Comparison of ENCODE assay signal across 30 cellular contexts in genomic region chr12:46475972-46476645, GRCh38.
DNase-seq lines count a peak whose midpoint lies in the region; ATAC-seq, FAIRE-seq and TF ChIP-seq lines count a peak whose summit lies in the region.
"Had no signal": no experiment of that assay in that cellular context is flagged by ENCODE, and none has a peak within 500 bp of the region (broad histone marks: within the 10 kb centered on the region; RNA-seq: fewer than 3 reads in every experiment).

No MANE protein-coding gene starts in this region.

- peaks cover 11 to 33% of the 10 kb centered on the region in 2 experiments for H3K79me1 ChIP-seq in IMR-90 (ENCODE audit: low read depth in 1 of 2, low read length in 2 of 2)
- H3K79me1 ChIP-seq in mesenchymal stem cell (replicated peaks; ENCODE audit: low read length, poor library complexity, severe bottlenecking) = no peaks in the 10 kb centered on the region

- peak overlapping the region; percentile 80 to 98 for H2BK12ac ChIP-seq in mesenchymal stem cell (ENCODE audit: low read length in 2 of 2)

- peaks cover 16% of the 10 kb centered on the region for H3K4me1 ChIP-seq in IMR-90 (ENCODE audit: control insufficient read depth, insufficient read depth, low read length)
- peaks cover 55% of the 10 kb centered on the region for H3K4me1 ChIP-seq in RWPE2 (ENCODE audit: insufficient read depth, poor library complexity, severe bottlenecking)
- H3K4me1 ChIP-seq in mesenchymal stem cell (ENCODE audit: control insufficient read depth, insufficient read depth, low read depth, low read length) = peaks cover 4% of the 10 kb centered on the region
- peaks cover 6% of the 10 kb centered on the region for H3K4me1 ChIP-seq in right cardiac atrium (ENCODE audit: control insufficient read depth, insufficient read depth, low read length)

- no peaks in the 10 kb centered on the region for H4K20me1 ChIP-seq in IMR-90 (ENCODE audit: insufficient read depth, low read length)

- H3K36me3 Mint-ChIP-seq in activated CD4-positive, alpha-beta memory T cell treated with anti-CD3 and anti-CD28 coated beads for 36 hours = no peaks in the 10 kb centered on the region

- BruUV-seq in IMR-90 (replicated peaks; lab: Mats Ljungman, UMichigan) = no TSS peak

- H3K4me3 ChIP-seq in IMR-90 (ENCODE audit: insufficient read depth, low read depth, low read length) = no peak overlapping the region
- no peak overlapping the region for H3K4me3 ChIP-seq in RWPE2 (ENCODE audit: severe bottlenecking)
- H3K4me3 ChIP-seq in mesenchymal stem cell (ENCODE audit: insufficient read depth in 1 of 2, low read depth in 1 of 2, low read length in 2 of 2) = no peak overlapping the region
- no peak overlapping the region for H3K4me3 ChIP-seq in right cardiac atrium (ENCODE audit: low read length)
- H3K4me3 ChIP-seq: GM23248, PC-9, SK-N-MC had no signal

- ATAC-seq in IMR-90 (ENCODE audit: low read depth) = no peak
- ATAC-seq in RWPE2 (ENCODE audit: low read depth) = no peak
- ATAC-seq in GM19455 (IDR thresholded peaks at IDR 0.05; ENCODE audit: unreplicated experiment) = no peak
- ATAC-seq in right cardiac atrium = no peak
- ATAC-seq: CD8-positive, alpha-beta T cell; HepG2 had no signal

- H3K56ac ChIP-seq in IMR-90 (ENCODE audit: extremely low read depth, insufficient read depth, low read length) = no peak overlapping the region

- DNase-seq in IMR-90 (no peak), RWPE2 (ENCODE audit: low spot score) (no peak), mesenchymal stem cell (no peak), H54 (ENCODE audit: insufficient read length, low spot score) (no peak), right cardiac atrium (no peak)
- DNase-seq in activated CD4-positive, alpha-beta memory T cell treated with anti-CD3 and anti-CD28 coated beads for 36 hours = no peak
- DNase-seq: CD8-positive, alpha-beta T cell; DMS 273 treated with DMSO at 0.1 percent for 48 hours; DMS79 treated with DMSO at 0.1 percent for 48 hours; GF-D8; GM23248; H9; HFFc6; KBM-7; NCI-H1048; NCI-H1417; NCI-H1694; NCI-H2029 treated with DMSO at 0.1 percent for 48 hours; NCI-H446 treated with DMSO at 0.1 percent for 48 hours; NCI-H526; NCI-H82; NK-92 treated with Interleukin-12 subunit alpha and Interleukin-12 subunit beta, amount 100 ng/mL, for 24 hours; PC-9; SHP77 treated with DMSO at 0.1 percent for 48 hours had no signal

- peak overlapping the region; percentile 73 for H2BK20ac ChIP-seq in IMR-90 (ENCODE audit: low read depth, low read length)

- H2BK5ac ChIP-seq in IMR-90 (ENCODE audit: low read depth, low read length, poor library complexity, severe bottlenecking) (peak overlapping the region; percentile 39), mesenchymal stem cell (ENCODE audit: low read depth, low read length, poor library complexity, severe bottlenecking) (no peak overlapping the region)

- CTCF ChIA-PET in IMR-90 (lab: Yijun Ruan, JAX) = no interaction called here
- CTCF ChIA-PET in activated CD4-positive, alpha-beta memory T cell treated with anti-CD3 and anti-CD28 coated beads for 36 hours (lab: Charles Lee) = no interaction called here

- intact Hi-C loops in IMR-90 (cut with micrococcal nuclease) (no loop called here), right cardiac atrium (cut with DNase I) (loop anchor here in 1 of 4 donors (5.0 to 10.0 kb wide), 2 partner anchors 59 to 84 kb away; no protein-coding TSS in a partner anchor)
- intact Hi-C loops in activated CD4-positive, alpha-beta memory T cell treated with anti-CD3 and anti-CD28 coated beads for 36 hours (cut with micrococcal nuclease) = no loop called here

- H3K27ac Mint-ChIP-seq in activated CD4-positive, alpha-beta memory T cell treated with anti-CD3 and anti-CD28 coated beads for 36 hours = no peak overlapping the region
- H3K27ac Mint-ChIP-seq: B cell; CD8-positive, alpha-beta T cell; H9; HFFc6 had no signal

- peak overlapping the region; percentile 56; the same call in 1 of the 2 replicates for H4K91ac ChIP-seq in IMR-90 (ENCODE audit: insufficient read depth, low read depth, low read length)
- H4K91ac ChIP-seq in mesenchymal stem cell (ENCODE audit: low read length) = peak overlapping the region; percentile 94

- H3K4me2 ChIP-seq in IMR-90 (ENCODE audit: low read depth, low read length) (no peak overlapping the region), mesenchymal stem cell (ENCODE audit: low read length, poor library complexity, severe bottlenecking) (no peak overlapping the region)
- H3K4me2 ChIP-seq: PC-9 had no signal

- in situ Hi-C loops in IMR-90 (cut with MboI; ENCODE audit: low sequenced_read_pairs) = no loop called here

- TF ChIP-seq POLR2A in IMR-90 (IDR thresholded peaks at IDR 0.05; ENCODE audit: low read depth, low read length) = no peak
- TF ChIP-seq POLR2A in H54 (IDR thresholded peaks at IDR 0.05; ENCODE audit: low read depth, low read length) = no peak

- peak overlapping the region; percentile 84; the same call in 2 of the 3 replicates for H2BK15ac ChIP-seq in IMR-90 (ENCODE audit: low read depth, low read length)
- H2BK15ac ChIP-seq in mesenchymal stem cell (ENCODE audit: low read depth, poor library complexity, severe bottlenecking) = no peak overlapping the region

- no peaks in the 10 kb centered on the region for H3K27me3 ChIP-seq in IMR-90 (ENCODE audit: control insufficient read depth, insufficient read depth, low read length)
- H3K27me3 ChIP-seq in RWPE2 (ENCODE audit: insufficient read depth, poor library complexity, severe bottlenecking) = no peaks in the 10 kb centered on the region
- no peaks in the 10 kb centered on the region for H3K27me3 ChIP-seq in mesenchymal stem cell (ENCODE audit: control insufficient read depth in 1 of 2, insufficient read depth in 1 of 2, low read length in 2 of 2)
- H3K27me3 ChIP-seq in right cardiac atrium (ENCODE audit: control insufficient read depth, insufficient read depth) = no peaks in the 10 kb centered on the region

- no peaks in the 10 kb centered on the region for H3K27me3 Mint-ChIP-seq in activated CD4-positive, alpha-beta memory T cell treated with anti-CD3 and anti-CD28 coated beads for 36 hours
- H3K27me3 Mint-ChIP-seq: B cell had no signal

- H3K36me3 ChIP-seq in IMR-90 (ENCODE audit: control insufficient read depth, insufficient read depth, low read length) (no peaks in the 10 kb centered on the region), RWPE2 (ENCODE audit: low read depth) (no peaks in the 10 kb centered on the region), mesenchymal stem cell (ENCODE audit: control insufficient read depth in 1 of 2, insufficient read depth in 2 of 2, low read depth in 1 of 2, low read length in 2 of 2) (no peaks in the 10 kb centered on the region)

- POLR2A ChIA-PET in IMR-90 (lab: Charles Lee; ENCODE audit: unreplicated experiment) = no interaction called here
- POLR2A ChIA-PET in activated CD4-positive, alpha-beta memory T cell treated with anti-CD3 and anti-CD28 coated beads for 36 hours (lab: Charles Lee) = no interaction called here

- H2BK120ac ChIP-seq in IMR-90 (ENCODE audit: low read depth, low read length) (peak overlapping the region; percentile 84; the same call in 1 of the 2 replicates), mesenchymal stem cell (ENCODE audit: low read depth, low read length) (no peak overlapping the region)

- FAIRE-seq in H54 (lab: Jason Lieb, UNC) = no peak
- FAIRE-seq: HepG2 had no signal

- H3K9ac ChIP-seq in IMR-90 (ENCODE audit: low read depth, low read length) = no peak overlapping the region
- no peak overlapping the region for H3K9ac ChIP-seq in mesenchymal stem cell (ENCODE audit: low read length)
- H3K9ac ChIP-seq: GM23248 had no signal

- TF ChIP-seq CTCF in IMR-90 (conservative IDR thresholded peaks at IDR 0.05; ENCODE audit: low read depth, low read length) (no peak), RWPE2 (IDR thresholded peaks at IDR 0.05; ENCODE audit: poor library complexity, severe bottlenecking) (no peak)

- 100% methylated on average over 2 of the region's 3 CpGs; no CpG with 5 or more reads in 1 of the 2 experiments for WGBS in IMR-90 (ENCODE audit: extremely low coverage in 2 of 2, insufficient read length in 1 of 2), 2 experiments
- WGBS in mesenchymal stem cell = 90% methylated on average over 3 of the region's 3 CpGs
- WGBS in right cardiac atrium = 89% methylated on average over 3 of the region's 3 CpGs

- H2AK5ac ChIP-seq in IMR-90 (ENCODE audit: low read depth, low read length) (peak overlapping the region; percentile 88), mesenchymal stem cell (ENCODE audit: low read length, severe bottlenecking) (peak overlapping the region; percentile 64)

- peak overlapping the region; percentile 72 for H3K4ac ChIP-seq in IMR-90 (ENCODE audit: low read depth, low read length)
- peak overlapping the region in 1 of 2 experiments; percentile 85 for H3K4ac ChIP-seq in mesenchymal stem cell (ENCODE audit: low read depth in 1 of 2, low read length in 2 of 2)

- peak overlapping the region; percentile 59; the same call in 1 of the 2 replicates for H4K5ac ChIP-seq in IMR-90 (ENCODE audit: low read depth, low read length)

- H3K14ac ChIP-seq in IMR-90 (replicated peaks; ENCODE audit: low read depth, low read length) = peak overlapping the region; percentile 54
- H3K14ac ChIP-seq in mesenchymal stem cell (ENCODE audit: low read length in 2 of 2) = peak overlapping the region in 1 of 2 experiments; percentile 2

- H3K27ac ChIP-seq in IMR-90 (ENCODE audit: insufficient read depth, low read length) (peak overlapping the region; percentile 39; the same call in 1 of the 2 replicates), RWPE2 (ENCODE audit: poor library complexity, severe bottlenecking) (peak overlapping the region; percentile 98), mesenchymal stem cell (ENCODE audit: low read length, poor library complexity, severe bottlenecking) (no peak overlapping the region), right cardiac atrium (ENCODE audit: low read length) (no peak overlapping the region)
- H3K27ac ChIP-seq: C4-2B, GM23248, RWPE1, SK-N-MC had no signal

- peaks cover 9% of the 10 kb centered on the region for H3K9me1 ChIP-seq in IMR-90 (ENCODE audit: insufficient read depth, low read length)

- peaks cover 7% of the 10 kb centered on the region for H3K4me1 Mint-ChIP-seq in activated CD4-positive, alpha-beta memory T cell treated with anti-CD3 and anti-CD28 coated beads for 36 hours (ENCODE audit: low read depth)

- no peak overlapping the region for H3K4me3 Mint-ChIP-seq in activated CD4-positive, alpha-beta memory T cell treated with anti-CD3 and anti-CD28 coated beads for 36 hours
- H3K4me3 Mint-ChIP-seq: B cell; CD8-positive, alpha-beta T cell; H9; HFFc6 had no signal

- H3K9me3 Mint-ChIP-seq in activated CD4-positive, alpha-beta memory T cell treated with anti-CD3 and anti-CD28 coated beads for 36 hours = no peaks in the 10 kb centered on the region
- H3K9me3 Mint-ChIP-seq: CD8-positive, alpha-beta T cell; H9; HFFc6 had no signal

- H3K18ac ChIP-seq in IMR-90 (ENCODE audit: low read depth, low read length) = peak overlapping the region; percentile 17
- H3K18ac ChIP-seq in mesenchymal stem cell (ENCODE audit: low read depth in 1 of 2, low read length in 2 of 2) = peak overlapping the region; percentile 5 to 77

- H3K23ac ChIP-seq in IMR-90 (ENCODE audit: low read depth, low read length) (no peak overlapping the region), mesenchymal stem cell (ENCODE audit: low read length in 2 of 2) (no peak overlapping the region)

- H3K9me3 ChIP-seq in IMR-90 (ENCODE audit: control insufficient read depth, insufficient read depth, low read length) (no peaks in the 10 kb centered on the region), RWPE2 (ENCODE audit: severe bottlenecking) (no peaks in the 10 kb centered on the region), mesenchymal stem cell (ENCODE audit: control insufficient read depth, low read length) (no peaks in the 10 kb centered on the region), right cardiac atrium (ENCODE audit: control insufficient read depth, low read length) (no peaks in the 10 kb centered on the region)

- no peak overlapping the region for H2AFZ ChIP-seq in IMR-90 (replicated peaks; ENCODE audit: low read length, poor library complexity)
- no peak overlapping the region for H2AFZ ChIP-seq in mesenchymal stem cell (ENCODE audit: low read depth, low read length)
- H2AFZ ChIP-seq: GM23248, PC-9 had no signal

- dilution Hi-C loops in IMR-90 (cut with HindIII; ENCODE audit: low sequenced_read_pairs, unreplicated experiment) = no loop called here

- no peak for TF ChIP-seq RAD21 in IMR-90 (IDR thresholded peaks at IDR 0.05; ENCODE audit: low read length)

- no peak overlapping the region for H2AK9ac ChIP-seq in IMR-90 (replicated peaks; ENCODE audit: low read depth, low read length, poor library complexity)

- H4K8ac ChIP-seq in IMR-90 (ENCODE audit: low read depth in 2 of 2, low read length in 2 of 2) (peak overlapping the region; percentile 20 to 39; a peak in 1 of 4 replicates), mesenchymal stem cell (ENCODE audit: low read length) (no peak overlapping the region)

Comparison
In these comparisons a context has a peak if more than half of its experiments do, and no peak if none do; other contexts are left out.
1. H3K27ac ChIP-seq: peak in IMR-90 (single experiment) and RWPE2 (single experiment); none in mesenchymal stem cell (single experiment) and right cardiac atrium (single experiment).